In genomic region chr5:102858221-102858620, GRCh38 we compare ENCODE assay signal across 2 cellular contexts.
TF ChIP-seq lines count a peak whose summit lies in the region.

No MANE protein-coding gene starts in this region.

TF ChIP-seq in HCT116, 20 proteins besides CTCF, POLR2A, EP300 and RAD21:
- 0 out of 2 replicates have a peak, but pooled peaks have one; percentile 16 for TF ChIP-seq CBX3 (IDR thresholded peaks at IDR 0.05; ENCODE audit: low read depth)
- TF ChIP-seq SRF (IDR thresholded peaks at IDR 0.05; ENCODE audit: low read depth), result no peak

TF ChIP-seq in GM12878, 131 proteins besides CTCF, POLR2A, EP300 and RAD21:
- TF ChIP-seq ZBED1 (IDR thresholded peaks at IDR 0.05; ENCODE audit: borderline replicate concordance) (no peak), JUNB (IDR thresholded peaks at IDR 0.05) (no peak), RUNX3 (IDR thresholded peaks at IDR 0.05; ENCODE audit: low read length) (no peak), NR2F1 (conservative IDR thresholded peaks at IDR 0.05) (no peak), MLLT1 (IDR thresholded peaks at IDR 0.05) (no peak), YY1 (IDR thresholded peaks at IDR 0.05; ENCODE audit: low read depth, low read length) (no peak), MTA2 (IDR thresholded peaks at IDR 0.05; ENCODE audit: low read depth) (no peak), PRDM15 (CRISPR knock-in tag; IDR thresholded peaks at IDR 0.05) (no peak), KLF5 (IDR thresholded peaks at IDR 0.05; ENCODE audit: partially characterized antibody) (no peak)
- TF ChIP-seq, protein P1, sequence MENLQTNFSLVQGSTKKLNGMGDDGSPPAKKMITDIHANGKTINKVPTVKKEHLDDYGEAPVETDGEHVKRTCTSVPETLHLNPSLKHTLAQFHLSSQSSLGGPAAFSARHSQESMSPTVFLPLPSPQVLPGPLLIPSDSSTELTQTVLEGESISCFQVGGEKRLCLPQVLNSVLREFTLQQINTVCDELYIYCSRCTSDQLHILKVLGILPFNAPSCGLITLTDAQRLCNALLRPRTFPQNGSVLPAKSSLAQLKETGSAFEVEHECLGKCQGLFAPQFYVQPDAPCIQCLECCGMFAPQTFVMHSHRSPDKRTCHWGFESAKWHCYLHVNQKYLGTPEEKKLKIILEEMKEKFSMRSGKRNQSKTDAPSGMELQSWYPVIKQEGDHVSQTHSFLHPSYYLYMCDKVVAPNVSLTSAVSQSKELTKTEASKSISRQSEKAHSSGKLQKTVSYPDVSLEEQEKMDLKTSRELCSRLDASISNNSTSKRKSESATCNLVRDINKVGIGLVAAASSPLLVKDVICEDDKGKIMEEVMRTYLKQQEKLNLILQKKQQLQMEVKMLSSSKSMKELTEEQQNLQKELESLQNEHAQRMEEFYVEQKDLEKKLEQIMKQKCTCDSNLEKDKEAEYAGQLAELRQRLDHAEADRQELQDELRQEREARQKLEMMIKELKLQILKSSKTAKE (IDR thresholded peaks at IDR 0.05; ENCODE audit: low read depth, poor library complexity, severe bottlenecking), result no peak
TF ChIP-seq in GM12878: peak in this region for 0.
